In the genomic region with DNA sequence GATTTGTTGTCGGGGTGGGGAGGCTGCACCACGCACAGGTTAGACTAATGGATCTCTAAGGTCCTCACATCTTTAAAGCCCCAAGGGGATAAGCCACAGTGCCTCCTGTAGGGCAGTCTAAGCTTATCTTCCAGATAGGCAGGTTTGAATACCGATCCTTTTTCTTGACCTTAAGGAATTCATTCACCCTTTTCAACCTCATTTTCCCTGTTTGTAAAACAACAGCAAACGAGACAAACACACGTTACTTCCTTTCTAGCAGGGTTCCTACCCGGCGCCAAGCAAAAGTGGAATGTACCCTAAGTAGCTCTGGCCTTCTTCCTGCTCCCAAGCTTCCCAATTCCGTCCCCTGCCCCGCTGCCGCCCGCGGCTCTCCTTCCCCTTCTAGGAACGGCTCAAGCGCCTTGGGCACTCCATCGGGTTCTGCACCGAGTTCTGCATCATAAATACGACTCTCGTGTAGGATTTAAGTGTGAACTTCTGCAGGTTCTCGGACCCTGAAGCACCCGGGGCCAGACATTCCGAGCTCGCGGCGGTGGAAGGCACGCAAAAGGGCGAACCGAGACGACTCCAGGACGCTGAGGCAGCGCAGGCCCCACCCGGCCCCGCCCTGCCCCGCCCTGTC, we compare ENCODE assay signal across 1 cellular context.
TF ChIP-seq lines count a peak whose summit lies in the region.

No MANE protein-coding gene starts in this region.

TF ChIP-seq in HEK293T, 16 proteins besides CTCF, POLR2A, EP300 and RAD21:
- no peak for TF ChIP-seq ARNT (IDR thresholded peaks at IDR 0.05)
- no peak for TF ChIP-seq ELF4 (IDR thresholded peaks at IDR 0.05)
